In genomic region chr20:46735436-46735835, GRCh38 we compare ENCODE assay signal across 30 cellular contexts. TPM values are rescaled to one million over a fixed set of nuclear protein-coding genes. Genes with fewer than 3 reads are reported as not detected.
"Had no signal": no experiment of that assay in that cellular context is flagged by ENCODE, and none has a peak within 500 bp of the region (broad histone marks: within the 10 kb centered on the region; RNA-seq: fewer than 3 reads in every experiment).

No MANE protein-coding gene starts in this region.

- H3K36me3 ChIP-seq: brain microvascular endothelial cell, cardiac muscle cell, Peyer's patch, SJCRH30 had no signal

- ATAC-seq: activated CD4-positive, alpha-beta T cell treated with anti-CD3 and anti-CD28 coated beads for 36 hours; activated T-helper 17 cell treated with anti-CD3 and anti-CD28 coated beads, Interleukin-2, amount 50 U/mL, for 72 hours had no signal

- H3K4me1 ChIP-seq: Peyer's patch had no signal

- H3K27me3 ChIP-seq: brain microvascular endothelial cell, cardiac muscle cell, Peyer's patch, SJCRH30 had no signal

- H3K27ac ChIP-seq: brain microvascular endothelial cell, cardiac muscle cell, Peyer's patch, RWPE1, SJCRH30, VCaP had no signal

- H3K9me3 ChIP-seq: Peyer's patch, SK-N-SH had no signal

- H3K4me3 ChIP-seq: cardiac muscle cell, Peyer's patch, SJCRH30 had no signal

- DNase-seq: activated CD4-positive, alpha-beta memory T cell treated with anti-CD3 and anti-CD28 coated beads, Interleukin-2, amount 10 ng/mL, durations not matched to agents 7 days and 5 days; activated CD4-positive, alpha-beta T cell treated with anti-CD3 and anti-CD28 coated beads for 36 hours; activated CD4-positive, alpha-beta T cell treated with anti-CD3 and anti-CD28 coated beads, Interleukin-2, amount 50 U/mL, for 1 hour; activated CD4-positive, CD25-positive, alpha-beta regulatory T cell; activated gamma-delta T cell; activated naive CD4-positive, alpha-beta T cell treated with anti-CD3 and anti-CD28 coated beads for 36 hours; activated T-cell treated with anti-CD3 and anti-CD28 coated beads for 4 hours; activated T-cell treated with anti-CD3 and anti-CD28 coated beads, Interleukin-2, amount 50 U/mL, for 48 hours; brain microvascular endothelial cell; Karpas-422; NCI-H1105 treated with DMSO at 0.1 percent for 48 hours; NCI-H1436 treated with DMSO at 0.1 percent for 48 hours; NCI-H187; NCI-H2081; NCI-H2227 treated with DMSO at 0.1 percent for 48 hours; NCI-H446 treated with DMSO at 0.1 percent for 48 hours; NCI-H526 treated with DMSO at 0.1 percent for 48 hours; NCI-H82; NK-92 treated with Interleukin-12 subunit alpha and Interleukin-12 subunit beta, amount 100 ng/mL, for 24 hours; OCI-M1; Peyer's patch; Right ventricle myocardium superior; SJCRH30; SK-N-SH; T-helper 1 cell had no signal

RNA-seq across cellular contexts. Expression of gene SLC2A10, which starts 26.0 kb away (rescaled TPM):
- total RNA-seq: activated CD4-positive, alpha-beta memory T cell treated with anti-CD3 and anti-CD28 coated beads, Interleukin-2, amount 10 ng/mL, durations not matched to agents 7 days and 5 days; activated CD4-positive, alpha-beta T cell treated with anti-CD3 and anti-CD28 coated beads for 36 hours; activated naive CD4-positive, alpha-beta T cell treated with anti-CD3 and anti-CD28 coated beads for 36 hours; activated T-helper 17 cell treated with anti-CD3 and anti-CD28 coated beads, Interleukin-2, amount 50 U/mL, for 72 hours; T-helper 2 cell treated with Interferon-gamma antibody and Interleukin-4, amounts not matched to agents 100 ng/mL and 5 ng/mL, for 36 hours had no signal
